ENCODE assay signal across 9 cellular contexts in the genomic region with DNA sequence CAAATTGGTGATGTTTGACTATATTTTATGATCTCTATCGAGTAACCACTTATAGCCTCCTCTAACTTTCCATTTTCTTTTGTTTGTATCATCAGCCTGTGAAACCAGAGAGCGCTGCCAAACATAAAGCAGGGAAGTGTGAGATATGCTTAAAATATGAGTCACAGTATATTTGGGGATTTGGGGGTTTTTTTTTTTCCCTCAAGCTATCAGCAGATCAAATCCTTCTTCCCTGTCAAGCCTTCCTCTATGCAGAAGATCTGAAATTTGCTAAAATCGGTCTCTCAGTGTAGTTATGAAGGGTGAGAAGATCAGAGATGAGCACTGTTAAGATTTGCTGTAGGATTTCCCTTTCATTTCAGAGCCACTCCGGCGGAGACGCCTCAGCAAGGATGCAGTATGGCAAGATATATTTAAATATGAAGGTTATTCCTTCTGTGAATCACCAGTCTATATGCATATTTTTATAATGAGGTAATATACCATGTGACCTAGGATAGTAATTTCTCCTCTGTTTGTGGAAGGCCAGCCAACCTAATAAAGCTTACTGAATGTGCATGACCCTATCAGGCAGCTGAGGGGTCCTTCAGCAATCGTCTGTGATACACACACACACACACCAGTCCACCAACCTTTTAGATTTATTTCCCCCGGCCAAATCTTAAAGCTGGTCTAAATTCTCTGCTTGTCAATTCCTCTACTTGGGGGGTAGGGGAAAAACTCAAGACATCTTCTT.
DNase-seq lines count a peak whose midpoint lies in the region; ATAC-seq and TF ChIP-seq lines count a peak whose summit lies in the region.
"Had no signal": no experiment of that assay in that cellular context is flagged by ENCODE, and none has a peak within 500 bp of the region (broad histone marks: within the 10 kb centered on the region; RNA-seq: fewer than 3 reads in every experiment).

No MANE protein-coding gene starts in this region.

- ATAC-seq in activated CD4-positive, CD25-positive, alpha-beta regulatory T cell treated with anti-CD3 and anti-CD28 coated beads, Interleukin-2, amount 50 U/mL, for 24 hours, result peak; percentile 27 to 40
- peak; percentile 26 for ATAC-seq in activated CD8-positive, alpha-beta T cell treated with anti-CD3 and anti-CD28 coated beads for 36 hours
- ATAC-seq in stimulated activated naive CD8-positive, alpha-beta T cell treated with anti-CD3 and anti-CD28 coated beads, Interleukin-15, Interleukin-2, amounts not matched to agents 100 U/mL and 50 U/mL, for 24 hours, result peak; percentile 38
- no peak for ATAC-seq in GM18870 (IDR thresholded peaks at IDR 0.05; ENCODE audit: unreplicated experiment)

- no peaks in the 10 kb centered on the region for H3K27me3 Mint-ChIP-seq in activated CD8-positive, alpha-beta T cell treated with anti-CD3 and anti-CD28 coated beads for 36 hours

- peaks cover 87% of the 10 kb centered on the region for H3K4me1 Mint-ChIP-seq in activated CD8-positive, alpha-beta T cell treated with anti-CD3 and anti-CD28 coated beads for 36 hours (ENCODE audit: low read depth)

- CTCF ChIA-PET in activated CD8-positive, alpha-beta T cell treated with anti-CD3 and anti-CD28 coated beads for 36 hours (lab: Charles Lee), result interaction anchor here (0.7 to 1.4 kb wide), 4 partner anchors 10 to 39 kb away, joined by 3 to 4 read pairs (median 3); no protein-coding TSS in a partner anchor

- no peak for TF ChIP-seq CTCF in activated CD8-positive, alpha-beta T cell treated with anti-CD3 and anti-CD28 coated beads for 36 hours (IDR thresholded peaks at IDR 0.05)
- no peak for TF ChIP-seq CTCF in foreskin fibroblast (IDR thresholded peaks at IDR 0.05; ENCODE audit: low read depth, low read length)

- peaks cover 76% of the 10 kb centered on the region for H3K36me3 Mint-ChIP-seq in activated CD8-positive, alpha-beta T cell treated with anti-CD3 and anti-CD28 coated beads for 36 hours (ENCODE audit: low read depth)

- H3K4me3 Mint-ChIP-seq in activated CD8-positive, alpha-beta T cell treated with anti-CD3 and anti-CD28 coated beads for 36 hours, result peak overlapping the region; percentile 4

- H3K4me3 ChIP-seq in foreskin fibroblast (ENCODE audit: low read depth in 1 of 2, low read length in 2 of 2), result no peak overlapping the region

- peak overlapping the region; percentile 83 for H3K27ac Mint-ChIP-seq in activated CD8-positive, alpha-beta T cell treated with anti-CD3 and anti-CD28 coated beads for 36 hours

- intact Hi-C loops in activated CD8-positive, alpha-beta T cell treated with anti-CD3 and anti-CD28 coated beads for 36 hours (cut with micrococcal nuclease), result no loop called here

- DNase-seq in activated CD4-positive, CD25-positive, alpha-beta regulatory T cell (lab: John Stamatoyannopoulos, UW), result no peak
- DNase-seq in activated CD8-positive, alpha-beta T cell treated with anti-CD3 and anti-CD28 coated beads for 36 hours, result no peak
- peak; percentile 68 to 83 for DNase-seq in foreskin fibroblast
- no peak for DNase-seq in stimulated activated naive CD8-positive, alpha-beta T cell treated with anti-CD3 and anti-CD28 coated beads, Interleukin-15, Interleukin-2, amounts not matched to agents 100 U/mL and 50 U/mL, for 24 hours
- DNase-seq in islet precursor cell, result no peak
- DNase-seq in NCI-H774 (lab: John Stamatoyannopoulos, UW), result no peak
- DNase-seq: activated effector memory CD4-positive, alpha-beta T cell treated with anti-CD3 and anti-CD28 coated beads, Interleukin-2, amount 50 U/mL, for 16 hours had no signal

- POLR2A ChIA-PET in activated CD8-positive, alpha-beta T cell treated with anti-CD3 and anti-CD28 coated beads for 36 hours (lab: Charles Lee), result interaction anchor here (0.8 to 1.6 kb wide), 3 partner anchors 10 to 18 kb away, joined by 3 to 5 read pairs (median 4); no protein-coding TSS in a partner anchor

- H3K9me3 Mint-ChIP-seq in activated CD8-positive, alpha-beta T cell treated with anti-CD3 and anti-CD28 coated beads for 36 hours, result no peaks in the 10 kb centered on the region

Comparison
In these comparisons a context has a peak if more than half of its experiments do, and no peak if none do; other contexts are left out.
1. DNase-seq: peak in foreskin fibroblast (2 of 2); none in activated CD4-positive, CD25-positive, alpha-beta regulatory T cell (0 of 4), activated CD8-positive, alpha-beta T cell treated with anti-CD3 and anti-CD28 coated beads for 36 hours (single experiment), stimulated activated naive CD8-positive, alpha-beta T cell treated with anti-CD3 and anti-CD28 coated beads, Interleukin-15, Interleukin-2, amounts not matched to agents 100 U/mL and 50 U/mL, for 24 hours (single experiment), islet precursor cell (single experiment) and NCI-H774 (single experiment).